1 cellular context compared by ENCODE assay signal in the genomic region with DNA sequence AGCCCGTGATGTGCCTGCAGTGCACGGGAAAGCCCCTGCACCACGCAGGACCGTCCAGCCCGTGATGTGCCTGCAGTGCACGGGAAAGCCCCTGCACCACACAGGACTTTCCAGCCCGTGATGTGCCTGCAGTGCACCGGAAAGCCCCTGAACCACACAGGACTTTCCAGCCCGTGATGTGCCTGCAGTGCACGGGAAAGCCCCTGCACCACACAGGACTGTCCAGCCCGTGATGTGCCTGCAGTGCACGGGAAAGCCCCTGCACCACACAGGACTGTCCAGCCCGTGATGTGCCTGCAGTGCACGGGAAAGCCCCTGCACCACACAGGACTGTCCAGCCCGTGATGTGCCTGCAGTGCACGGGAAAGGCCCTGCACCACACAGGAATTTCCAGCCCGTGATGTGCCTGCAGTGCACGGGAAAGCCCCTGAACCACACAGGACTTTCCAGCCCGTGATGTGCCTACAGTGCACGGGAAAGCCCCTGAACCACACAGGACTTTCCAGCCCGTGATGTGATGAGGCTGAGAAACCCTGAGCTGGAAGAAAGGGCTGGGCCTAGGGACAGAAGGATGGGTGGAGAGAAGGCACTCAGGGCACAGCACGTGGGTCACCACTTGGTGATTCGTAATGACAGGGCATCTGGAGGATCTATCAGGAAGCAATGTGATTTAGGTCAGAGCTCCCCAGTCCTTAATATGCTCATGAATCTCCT.
A peak's percentile ranks its signal among the peaks of the same experiment; 100 is the strongest.
TF ChIP-seq lines count a peak whose summit lies in the region.

No MANE protein-coding gene starts in this region.

TF ChIP-seq in GM12878, 131 proteins besides CTCF, POLR2A, EP300 and RAD21:
- TF ChIP-seq RUNX3 (IDR thresholded peaks at IDR 0.05; ENCODE audit: low read length) (peak; percentile 77), BHLHE40 (IDR thresholded peaks at IDR 0.05; ENCODE audit: borderline replicate concordance in 1 of 2, low read depth in 2 of 2, low read length in 1 of 2) (peak; percentile 83 to 91), PAX5 (IDR thresholded peaks at IDR 0.05; ENCODE audit: borderline replicate concordance, low read depth, low read length) (peak; percentile 63), USF1 (IDR thresholded peaks at IDR 0.05; ENCODE audit: borderline replicate concordance, extremely low read length, insufficient read depth, low read depth, low read length) (peak; percentile 16), CREM (IDR thresholded peaks at IDR 0.05; ENCODE audit: low read depth) (peak; percentile 10; the same call in 1 of the 2 replicates), IKZF2 (IDR thresholded peaks at IDR 0.05) (0 out of 4 replicates have a peak, but pooled peaks of 1 of the 2 experiments have one; percentile 15), FOXM1 (IDR thresholded peaks at IDR 0.05; ENCODE audit: low read depth, low read length) (0 out of 2 replicates have a peak, but pooled peaks have one; percentile 9), SP1 (IDR thresholded peaks at IDR 0.05; ENCODE audit: low read depth, low read length) (peak; percentile 20), TCF3 (IDR thresholded peaks at IDR 0.05; ENCODE audit: borderline replicate concordance, insufficient read depth, low read depth, low read length) (0 out of 2 replicates have a peak, but pooled peaks have one; percentile 30), RELA (IDR thresholded peaks at IDR 0.05; ENCODE audit: borderline replicate concordance, partially characterized antibody) (peak; percentile 97), BCL3 (IDR thresholded peaks at IDR 0.05; ENCODE audit: borderline replicate concordance, insufficient read depth, low read depth, low read length, poor library complexity, severe bottlenecking) (peak; percentile 59), TCF12 (IDR thresholded peaks at IDR 0.05; ENCODE audit: low read depth, low read length) (0 out of 2 replicates have a peak, but pooled peaks have one; percentile 7), BCL11A (IDR thresholded peaks at IDR 0.05; ENCODE audit: low read depth, low read length) (0 out of 2 replicates have a peak, but pooled peaks have one; percentile 47)
- TF ChIP-seq, protein P1, sequence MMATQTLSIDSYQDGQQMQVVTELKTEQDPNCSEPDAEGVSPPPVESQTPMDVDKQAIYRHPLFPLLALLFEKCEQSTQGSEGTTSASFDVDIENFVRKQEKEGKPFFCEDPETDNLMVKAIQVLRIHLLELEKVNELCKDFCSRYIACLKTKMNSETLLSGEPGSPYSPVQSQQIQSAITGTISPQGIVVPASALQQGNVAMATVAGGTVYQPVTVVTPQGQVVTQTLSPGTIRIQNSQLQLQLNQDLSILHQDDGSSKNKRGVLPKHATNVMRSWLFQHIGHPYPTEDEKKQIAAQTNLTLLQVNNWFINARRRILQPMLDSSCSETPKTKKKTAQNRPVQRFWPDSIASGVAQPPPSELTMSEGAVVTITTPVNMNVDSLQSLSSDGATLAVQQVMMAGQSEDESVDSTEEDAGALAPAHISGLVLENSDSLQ (IDR thresholded peaks at IDR 0.05), result 0 out of 2 replicates have a peak, but pooled peaks have one; percentile 13
- TF ChIP-seq, protein P2, sequence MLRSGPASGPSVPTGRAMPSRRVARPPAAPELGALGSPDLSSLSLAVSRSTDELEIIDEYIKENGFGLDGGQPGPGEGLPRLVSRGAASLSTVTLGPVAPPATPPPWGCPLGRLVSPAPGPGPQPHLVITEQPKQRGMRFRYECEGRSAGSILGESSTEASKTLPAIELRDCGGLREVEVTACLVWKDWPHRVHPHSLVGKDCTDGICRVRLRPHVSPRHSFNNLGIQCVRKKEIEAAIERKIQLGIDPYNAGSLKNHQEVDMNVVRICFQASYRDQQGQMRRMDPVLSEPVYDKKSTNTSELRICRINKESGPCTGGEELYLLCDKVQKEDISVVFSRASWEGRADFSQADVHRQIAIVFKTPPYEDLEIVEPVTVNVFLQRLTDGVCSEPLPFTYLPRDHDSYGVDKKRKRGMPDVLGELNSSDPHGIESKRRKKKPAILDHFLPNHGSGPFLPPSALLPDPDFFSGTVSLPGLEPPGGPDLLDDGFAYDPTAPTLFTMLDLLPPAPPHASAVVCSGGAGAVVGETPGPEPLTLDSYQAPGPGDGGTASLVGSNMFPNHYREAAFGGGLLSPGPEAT (IDR thresholded peaks at IDR 0.05; ENCODE audit: low read depth), result peak; percentile 91
